33 cellular contexts compared by ENCODE assay signal in the genomic region with DNA sequence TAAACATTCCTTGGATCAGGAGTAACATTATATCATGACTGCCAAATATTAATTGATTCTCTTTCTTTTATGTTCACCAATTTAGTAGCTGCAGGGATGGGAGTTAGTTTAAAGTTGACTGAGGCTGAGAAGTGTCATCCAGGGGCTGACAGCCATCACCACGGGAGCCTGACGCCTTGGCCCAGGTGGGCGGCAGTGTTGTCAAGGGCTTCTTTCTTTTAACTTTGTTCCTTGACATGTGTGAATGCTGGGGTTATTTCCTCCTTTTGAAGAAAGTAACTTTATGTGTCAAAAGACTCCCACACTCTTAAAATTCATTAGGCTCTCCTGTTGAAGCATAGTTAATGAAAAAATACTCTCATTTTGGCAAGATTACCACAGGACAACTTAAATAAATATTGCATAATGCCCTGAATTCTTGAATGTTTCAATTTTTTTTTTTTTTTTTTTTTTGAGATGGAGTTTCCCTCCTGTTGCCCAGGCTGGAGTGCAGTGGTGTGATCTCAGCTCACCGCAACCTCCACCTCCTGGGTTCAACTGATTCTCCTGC. TPM values are rescaled to one million over a fixed set of nuclear protein-coding genes. Genes with fewer than 3 reads are reported as not detected.
DNase-seq lines count a peak whose midpoint lies in the region; ATAC-seq, FAIRE-seq and TF ChIP-seq lines count a peak whose summit lies in the region.
"Had no signal": no experiment of that assay in that cellular context is flagged by ENCODE, and none has a peak within 500 bp of the region (broad histone marks: within the 10 kb centered on the region; RNA-seq: fewer than 3 reads in every experiment).

No MANE protein-coding gene starts in this region.

- H3K4me3 ChIP-seq in right lobe of liver, result no peak overlapping the region
- H3K4me3 ChIP-seq in HepG2 (replicated peaks in 1 of 3; ENCODE audit: insufficient read depth in 1 of 3, low read depth in 2 of 3, low read length in 3 of 3), result no peak overlapping the region
- no peak overlapping the region for H3K4me3 ChIP-seq in choroid plexus epithelial cell (ENCODE audit: low read depth, low read length)
- H3K4me3 ChIP-seq: sigmoid colon, thoracic aorta had no signal

- DNase-seq in right lobe of liver, result no peak
- no peak for DNase-seq in HepG2 (ENCODE audit: low spot score)
- DNase-seq in choroid plexus epithelial cell (ENCODE audit: low read depth), result peak; percentile 39
- DNase-seq: ACHN; activated CD4-positive, alpha-beta T cell treated with anti-CD3 and anti-CD28 coated beads, Interleukin-2, amount 10 ng/mL, durations not matched to agents 7 days and 5 days; activated T-cell treated with anti-CD3 and anti-CD28 coated beads, Interleukin-2, amount 50 U/mL, for 4 hours; BE2C; CD8-positive, alpha-beta memory T cell; EL; glutamatergic neuron; H9; left ventricle myocardium superior; mesendoderm; MM.1S; NCI-H1436; NCI-H2107; OCI-M1; sigmoid colon; stimulated activated CD4-positive, alpha-beta T cell treated with anti-CD3 and anti-CD28 coated beads, Interleukin-12 subunit alpha, Interleukin-12 subunit beta, amount 100 ng/mL, for 4 hours; stimulated activated CD4-positive, alpha-beta T cell treated with anti-CD3 and anti-CD28 coated beads, Interleukin-2, amount 100 ng/mL, for 48 hours; stimulated activated naive CD8-positive, alpha-beta T cell treated with anti-CD3 and anti-CD28 coated beads, Interleukin-15, amount 100 ng/mL, for 72 hours; T-cell had no signal

- no peak for TF ChIP-seq RAD21 in HepG2 (CRISPR knock-in tag; IDR thresholded peaks at IDR 0.05)

- POLR2A ChIA-PET in HepG2 (lab: Yijun Ruan, JAX), result no interaction called here

- no peaks in the 10 kb centered on the region for H3K79me2 ChIP-seq in HepG2 (ENCODE audit: insufficient read depth, low read length)

- peak overlapping the region in 2 of 3 experiments; percentile 13 to 40 for H3K27ac Mint-ChIP-seq in nephron
- H3K27ac Mint-ChIP-seq: activated CD4-positive, alpha-beta T cell treated with anti-CD3 and anti-CD28 coated beads, Interleukin-2, amount 10 ng/mL, durations not matched to agents 7 days and 5 days; CD8-positive, alpha-beta memory T cell; progenitor cell of endocrine pancreas; stimulated activated naive CD8-positive, alpha-beta T cell treated with anti-CD3 and anti-CD28 coated beads, Interleukin-15, amount 100 ng/mL, for 72 hours; T-cell; WTC11 had no signal

- ATAC-seq in right lobe of liver, result peak in 3 of 4 donors; percentile 28 to 46 (median 45)
- ATAC-seq in HepG2, result no peak
- no peak for ATAC-seq in GM21825 (IDR thresholded peaks at IDR 0.05; ENCODE audit: unreplicated experiment)
- ATAC-seq in HG03135 (IDR thresholded peaks at IDR 0.05; ENCODE audit: unreplicated experiment), result no peak
- ATAC-seq in GM18909 (IDR thresholded peaks at IDR 0.05; ENCODE audit: poor library complexity, unreplicated experiment), result no peak
- ATAC-seq: activated T-cell treated with anti-CD3 and anti-CD28 coated beads, Interleukin-2, amount 50 U/mL, for 4 hours; left ventricle myocardium superior; stimulated activated naive CD8-positive, alpha-beta T cell treated with anti-CD3 and anti-CD28 coated beads, Interleukin-15, amount 100 ng/mL, for 72 hours; T-cell; WTC11 had no signal

- no peaks in the 10 kb centered on the region for H3K9me3 ChIP-seq in right lobe of liver
- H3K9me3 ChIP-seq in HepG2 (ENCODE audit: low read length), result no peaks in the 10 kb centered on the region
- H3K9me3 ChIP-seq: BE2C, sigmoid colon, thoracic aorta had no signal

- H3K27me3 Mint-ChIP-seq in nephron (ENCODE audit: low read depth), result no peaks in the 10 kb centered on the region
- H3K27me3 Mint-ChIP-seq: progenitor cell of endocrine pancreas had no signal

- intact Hi-C loops in right lobe of liver (cut with DNase I), result no loop called here
- intact Hi-C loops in HepG2 (cut with micrococcal nuclease; ENCODE audit: unreplicated experiment), result no loop called here

- in situ Hi-C loops in HepG2 (cut with HindIII; ENCODE audit: extremely low pct_ligation_motif_present, low pct_unique_long_range_greater_than_20kb), result no loop called here

- no peaks in the 10 kb centered on the region for H3K27me3 ChIP-seq in right lobe of liver
- H3K27me3 ChIP-seq in HepG2 (ENCODE audit: control insufficient read depth in 1 of 2, insufficient read depth in 2 of 2, low read length in 2 of 2), result no peaks in the 10 kb centered on the region
- H3K27me3 ChIP-seq: BE2C, sigmoid colon had no signal

- BruUV-seq in HepG2 (replicated peaks; lab: Mats Ljungman, UMichigan), result no TSS peak

- 46% methylated on average over 4 of the region's 4 CpGs for WGBS in right lobe of liver (ENCODE audit: insufficient coverage, low coverage, low lambda C conversion rate, missing lambda C conversion rate)
- WGBS in HepG2 (ENCODE audit: low lambda C conversion rate), result 97% methylated on average over 4 of the region's 4 CpGs

- TF ChIP-seq POLR2A in right lobe of liver (IDR thresholded peaks at IDR 0.05), result no peak
- TF ChIP-seq POLR2A in HepG2 (IDR thresholded peaks at IDR 0.05; ENCODE audit: insufficient read depth in 1 of 2, low read depth in 2 of 2, low read length in 2 of 2), result no peak

- CTCF ChIA-PET in HepG2 (lab: Yijun Ruan, JAX; ENCODE audit: low intra/inter-chr PET ratio, low total read pairs), result no interaction called here

- H4K20me1 ChIP-seq in HepG2 (ENCODE audit: insufficient read depth, low read length), result no peaks in the 10 kb centered on the region; the same call in 1 of the 2 replicates

- H3K4me1 ChIP-seq in right lobe of liver (peaks cover 0 to 11% (median 0%) of the 10 kb centered on the region in 4 donors), HepG2 (ENCODE audit: insufficient read depth, low read length) (no peaks in the 10 kb centered on the region)
- H3K4me1 ChIP-seq: BE2C had no signal

- H3K27ac ChIP-seq in right lobe of liver, result no peak overlapping the region
- no peak overlapping the region for H3K27ac ChIP-seq in HepG2 (ENCODE audit: extremely low read length, insufficient read depth, low read length)
- H3K27ac ChIP-seq: KMS-11, RWPE1, sigmoid colon, thoracic aorta had no signal

- H3K36me3 ChIP-seq in right lobe of liver (no peaks in the 10 kb centered on the region), HepG2 (replicated peaks in 1 of 2; ENCODE audit: control insufficient read depth in 1 of 2, insufficient read depth in 2 of 2, low read length in 2 of 2) (peaks cover 1 to 3% of the 10 kb centered on the region in 2 experiments; a peak in 3 of 5 replicates)
- H3K36me3 ChIP-seq: BE2C, thoracic aorta had no signal

- H3K36me3 Mint-ChIP-seq in nephron (ENCODE audit: low read depth), result peaks cover 28% of the 10 kb centered on the region
- H3K36me3 Mint-ChIP-seq: CD8-positive, alpha-beta memory T cell; T-cell had no signal

- H2AFZ ChIP-seq in HepG2 (ENCODE audit: low read length), result no peak overlapping the region

- no peak overlapping the region for H3K4me3 Mint-ChIP-seq in nephron
- H3K4me3 Mint-ChIP-seq: activated CD4-positive, alpha-beta T cell treated with anti-CD3 and anti-CD28 coated beads, Interleukin-2, amount 10 ng/mL, durations not matched to agents 7 days and 5 days; activated T-cell treated with anti-CD3 and anti-CD28 coated beads, Interleukin-2, amount 50 U/mL, for 4 hours; CD8-positive, alpha-beta memory T cell; H9; stimulated activated naive CD8-positive, alpha-beta T cell treated with anti-CD3 and anti-CD28 coated beads, Interleukin-15, amount 100 ng/mL, for 72 hours; T-cell; WTC11 had no signal

- peaks cover 5% of the 10 kb centered on the region for H3K4me1 Mint-ChIP-seq in nephron
- H3K4me1 Mint-ChIP-seq: activated CD4-positive, alpha-beta T cell treated with anti-CD3 and anti-CD28 coated beads, Interleukin-2, amount 10 ng/mL, durations not matched to agents 7 days and 5 days; CD8-positive, alpha-beta memory T cell; stimulated activated naive CD8-positive, alpha-beta T cell treated with anti-CD3 and anti-CD28 coated beads, Interleukin-15, amount 100 ng/mL, for 72 hours; T-cell had no signal

- no peak overlapping the region for H3K9ac ChIP-seq in HepG2 (ENCODE audit: insufficient read depth, low read depth, low read length)
- H3K9ac ChIP-seq: KMS-11 had no signal

- FAIRE-seq in HepG2 (lab: Jason Lieb, UNC), result no peak
- FAIRE-seq: GM12891, urothelium cell line had no signal

- H3K9me3 Mint-ChIP-seq in nephron, result no peaks in the 10 kb centered on the region
- H3K9me3 Mint-ChIP-seq: activated CD4-positive, alpha-beta T cell treated with anti-CD3 and anti-CD28 coated beads, Interleukin-2, amount 10 ng/mL, durations not matched to agents 7 days and 5 days; activated T-cell treated with anti-CD3 and anti-CD28 coated beads, Interleukin-2, amount 50 U/mL, for 4 hours; H9; stimulated activated naive CD8-positive, alpha-beta T cell treated with anti-CD3 and anti-CD28 coated beads, Interleukin-15, amount 100 ng/mL, for 72 hours; T-cell; WTC11 had no signal

- H3K4me2 ChIP-seq in HepG2 (ENCODE audit: low read depth, low read length), result no peak overlapping the region
- H3K4me2 ChIP-seq: KMS-11 had no signal

- no peak for TF ChIP-seq CTCF in right lobe of liver (IDR thresholded peaks at IDR 0.05)
- no peak for TF ChIP-seq CTCF in HepG2 (CRISPR knock-in tag; IDR thresholded peaks at IDR 0.05)
- no peak for TF ChIP-seq CTCF in choroid plexus epithelial cell (conservative IDR thresholded peaks at IDR 0.05; ENCODE audit: low read depth, low read length)
- no peak for TF ChIP-seq CTCF in nephron (IDR thresholded peaks at IDR 0.05; ENCODE audit: unreplicated experiment in 3 of 3)

- TF ChIP-seq EP300 in HepG2 (IDR thresholded peaks at IDR 0.05; ENCODE audit: low read depth in 2 of 2, low read length in 2 of 2) (no peak), HepG2 (CRISPR knock-in tag; IDR thresholded peaks at IDR 0.05; ENCODE audit: borderline replicate concordance) (no peak)

RNA-seq across cellular contexts. Expression of a gene that starts 50.0 kb away (rescaled TPM):
- total RNA-seq in right lobe of liver, result 10 to 100 TPM; 12.0 to 19.0 (median 15.8) TPM
- total RNA-seq in HepG2 (2016; rRNA removed; fragmentation: Illumina TruSeq; extraction: Trizol), result 8.2 and 8.9 TPM in 2 replicates
- total RNA-seq in HepG2 (2016; cell fraction: cytosol; rRNA removed; fragmentation: Illumina TruSeq; extraction: Trizol; ENCODE audit: low read depth), result 0.91 and 1.1 TPM in 2 replicates
- total RNA-seq in HepG2 (2016; cell fraction: insoluble cytoplasmic fraction; rRNA removed; fragmentation: Illumina TruSeq; extraction: Trizol), result 8.5 and 8.6 TPM in 2 replicates
- 2.7 and 3.7 TPM in 2 replicates for total RNA-seq in HepG2 (2016; cell fraction: membrane; rRNA removed; fragmentation: Illumina TruSeq; extraction: Trizol)
- 19.3 and 22.1 TPM in 2 replicates for total RNA-seq in HepG2 (2016; cell fraction: nucleus; rRNA removed; fragmentation: Illumina TruSeq; extraction: Trizol)
- 6.7 and 7.5 TPM in 2 replicates for polyA plus RNA-seq in HepG2 (2011; rRNA removed)
- polyA plus RNA-seq in HepG2 (2011; cell fraction: cytosol; rRNA removed), result 5.4 and 5.6 TPM in 2 replicates
- polyA plus RNA-seq in HepG2 (2011; cell fraction: nucleus; rRNA removed), result 8.8 and 9.0 TPM in 2 replicates
- 7.3 and 8.1 TPM in 2 replicates for polyA plus RNA-seq in HepG2 (2012)
- polyA plus RNA-seq in HepG2 (2016; cell fraction: cytosol; fragmentation: Illumina TruSeq; extraction: Trizol; ENCODE audit: low read depth), result 0.12 and 0.19 TPM in 2 replicates
- 6.5 and 7.2 TPM in 2 replicates for polyA plus RNA-seq in HepG2 (2016; cell fraction: insoluble cytoplasmic fraction; fragmentation: Illumina TruSeq; extraction: Trizol; ENCODE audit: low read depth)
- polyA plus RNA-seq in HepG2 (2016; cell fraction: membrane; fragmentation: Illumina TruSeq; extraction: Trizol; ENCODE audit: low read depth), result 0.71 and 0.77 TPM in 2 replicates
- 8.4 and 10.2 TPM in 2 replicates for polyA plus RNA-seq in HepG2 (2016; cell fraction: nucleus; fragmentation: Illumina TruSeq; extraction: Trizol; ENCODE audit: insufficient read depth, low read depth)
- polyA minus RNA-seq in HepG2 (2011; rRNA and poly(A)+ RNA removed; ENCODE audit: low replicate concordance), result 2.9 and 20.7 TPM in 2 replicates
- polyA minus RNA-seq in HepG2 (2011; cell fraction: cytosol; rRNA and poly(A)+ RNA removed), result 12.7 and 13.1 TPM in 2 replicates
- polyA minus RNA-seq in HepG2 (2011; cell fraction: nucleus; rRNA and poly(A)+ RNA removed), result 42.2 and 48.4 TPM in 2 replicates
- polyA plus RNA-seq: CD8-positive, alpha-beta memory T cell had no signal

Comparison
In these comparisons a context has a peak if more than half of its experiments do, and no peak if none do; other contexts are left out.
1. ATAC-seq: peak in right lobe of liver (3 of 4); none in HepG2 (single experiment), GM21825 (single experiment), HG03135 (single experiment) and GM18909 (single experiment).